In genomic region chr2:69634197-69634821, GRCh38 we compare ENCODE assay signal across 1 cellular context.
TF ChIP-seq lines count a peak whose summit lies in the region.

No MANE protein-coding gene starts in this region.

TF ChIP-seq in GM12878, 131 proteins besides CTCF, POLR2A, EP300 and RAD21:
- TF ChIP-seq CEBPB (IDR thresholded peaks at IDR 0.05; ENCODE audit: borderline replicate concordance in 1 of 2, low read depth in 2 of 2, low read length in 2 of 2) (peak in 1 of 2 experiments; percentile 25; a peak in 1 of 4 replicates), TAF1 (IDR thresholded peaks at IDR 0.05; ENCODE audit: borderline replicate concordance, low read depth, low read length) (no peak)
